8 cellular contexts compared by ENCODE assay signal in the genomic region with DNA sequence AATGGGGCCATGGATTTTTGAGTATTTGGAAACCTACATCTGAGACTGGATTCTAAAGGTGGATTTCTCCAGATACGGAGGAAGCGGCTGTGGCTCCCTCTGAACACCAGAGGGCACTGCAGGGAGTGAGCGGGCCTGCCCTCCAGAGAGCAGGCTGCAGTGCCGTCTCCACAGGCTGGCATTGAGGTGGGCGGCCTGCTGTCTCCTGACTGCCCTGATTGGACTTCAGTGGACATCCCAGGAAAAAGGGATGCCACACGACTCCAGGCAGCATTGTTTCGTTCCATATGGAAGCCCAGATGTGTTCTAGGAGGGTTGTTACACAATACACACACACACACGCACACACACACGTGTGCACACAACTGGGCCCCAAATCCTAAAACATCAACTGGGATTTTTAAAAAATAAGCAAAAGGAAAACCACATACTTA. TPM values are rescaled to one million over a fixed set of nuclear protein-coding genes. Genes with fewer than 3 reads are reported as not detected.
A peak's percentile ranks its signal among the peaks of the same experiment; 100 is the strongest.
DNase-seq lines count a peak whose midpoint lies in the region; ATAC-seq and TF ChIP-seq lines count a peak whose summit lies in the region.

No MANE protein-coding gene starts in this region.

- H3K9me3 Mint-ChIP-seq in activated T-cell treated with anti-CD3 and anti-CD28 coated beads, Interleukin-2, amount 50 U/mL, for 72 hours = no peaks in the 10 kb centered on the region
- H3K9me3 Mint-ChIP-seq in osteocyte (ENCODE audit: unreplicated experiment) = no peaks in the 10 kb centered on the region

- POLR2A ChIA-PET in HEK293 (lab: Yijun Ruan, JAX) = no interaction called here

- no peak overlapping the region for H3K27ac Mint-ChIP-seq in activated T-cell treated with anti-CD3 and anti-CD28 coated beads, Interleukin-2, amount 50 U/mL, for 72 hours
- no peak overlapping the region for H3K27ac Mint-ChIP-seq in osteocyte (ENCODE audit: unreplicated experiment)

- TF ChIP-seq CTCF in HEK293 (tag by site-specific recombination; IDR thresholded peaks at IDR 0.05) = peak; percentile 64; the same call in 1 of the 2 replicates
- peak; percentile 87 for TF ChIP-seq CTCF in osteocyte (IDR thresholded peaks at IDR 0.05)

- no peaks in the 10 kb centered on the region for H3K36me3 Mint-ChIP-seq in activated T-cell treated with anti-CD3 and anti-CD28 coated beads, Interleukin-2, amount 50 U/mL, for 72 hours (ENCODE audit: insufficient read depth in 2 of 2)
- no peaks in the 10 kb centered on the region for H3K36me3 Mint-ChIP-seq in osteocyte (ENCODE audit: unreplicated experiment)

- DNase-seq in CD1c-positive myeloid dendritic cell (ENCODE audit: extremely low spot score) (peak; percentile 50), NOMO-1 treated with DMSO at 0.1 percent for 48 hours (lab: John Stamatoyannopoulos, UW; ENCODE audit: unreplicated experiment) (peak; percentile 38), foreskin melanocyte (peak; percentile 22), osteocyte (ENCODE audit: extremely low spot score, unreplicated experiment) (no peak)
- peak; percentile 53 for DNase-seq in activated T-cell treated with anti-CD3 and anti-CD28 coated beads, Interleukin-2, amount 50 U/mL, for 72 hours

- H3K36me3 ChIP-seq in HEK293 (ENCODE audit: control insufficient read depth in 2 of 2, insufficient read depth in 1 of 2, low read length in 2 of 2) = no peaks in the 10 kb centered on the region

- no peak overlapping the region for H3K4me3 ChIP-seq in HEK293 (ENCODE audit: low read depth, low read length)

- no peaks in the 10 kb centered on the region for H3K4me1 Mint-ChIP-seq in activated T-cell treated with anti-CD3 and anti-CD28 coated beads, Interleukin-2, amount 50 U/mL, for 72 hours (ENCODE audit: low read depth)
- peaks cover 21% of the 10 kb centered on the region for H3K4me1 Mint-ChIP-seq in osteocyte (ENCODE audit: unreplicated experiment)

- no peaks in the 10 kb centered on the region for H3K9me3 ChIP-seq in HEK293 (ENCODE audit: control insufficient read depth, insufficient read depth, low read depth, low read length)

- no peak overlapping the region for H3K27ac ChIP-seq in HEK293 (ENCODE audit: extremely low read depth, low read depth, low read length)

- CTCF ChIA-PET in HEK293 (lab: Yijun Ruan, JAX) = interaction anchor here (0.6 to 3.3 kb wide), 16 partner anchors 8 to 229 kb away, joined by 3 to 13 read pairs (median 4); no protein-coding TSS in a partner anchor

- peak; percentile 66 to 71 for ATAC-seq in activated T-cell treated with anti-CD3 and anti-CD28 coated beads, Interleukin-2, amount 50 U/mL, for 72 hours (replicated peaks in 1 of 2)
- ATAC-seq in HG03039 (IDR thresholded peaks at IDR 0.05; ENCODE audit: unreplicated experiment) = no peak
- no peak for ATAC-seq in HG02884 (IDR thresholded peaks at IDR 0.05; ENCODE audit: unreplicated experiment)

- no peak overlapping the region for H3K4me3 Mint-ChIP-seq in activated T-cell treated with anti-CD3 and anti-CD28 coated beads, Interleukin-2, amount 50 U/mL, for 72 hours
- H3K4me3 Mint-ChIP-seq in osteocyte (ENCODE audit: unreplicated experiment) = no peak overlapping the region

- H3K27me3 Mint-ChIP-seq in activated T-cell treated with anti-CD3 and anti-CD28 coated beads, Interleukin-2, amount 50 U/mL, for 72 hours (ENCODE audit: low read depth) = peaks cover 10% of the 10 kb centered on the region
- H3K27me3 Mint-ChIP-seq in osteocyte (ENCODE audit: unreplicated experiment) = peaks cover 36% of the 10 kb centered on the region

- H3K4me1 ChIP-seq in HEK293 (ENCODE audit: control insufficient read depth, insufficient read depth, low read length) = no peaks in the 10 kb centered on the region

TF ChIP-seq in HEK293, 187 proteins besides CTCF, POLR2A, EP300 and RAD21 (continues in another document):
- TF ChIP-seq ZNF654 (tag by site-specific recombination; IDR thresholded peaks at IDR 0.05; ENCODE audit: low read depth) (peak; percentile 36), ZFHX2 (tag by site-specific recombination; conservative IDR thresholded peaks at IDR 0.05) (0 out of 2 replicates have a peak, but pooled peaks have one; percentile 8), ZNF610 (tag by site-specific recombination; IDR thresholded peaks at IDR 0.05; ENCODE audit: borderline replicate concordance) (no peak), PRDM1 (tag by site-specific recombination; IDR thresholded peaks at IDR 0.05) (no peak), ZBTB17 (tag by site-specific recombination; IDR thresholded peaks at IDR 0.05) (no peak), ZNF585B (tag by site-specific recombination; IDR thresholded peaks at IDR 0.05) (no peak), SP3 (tag by site-specific recombination; IDR thresholded peaks at IDR 0.05) (no peak), ZNF2 (tag by site-specific recombination; IDR thresholded peaks at IDR 0.05) (0 out of 2 replicates have a peak, but pooled peaks have one; percentile 33), GLIS1 (tag by site-specific recombination; IDR thresholded peaks at IDR 0.05) (no peak), ZNF302 (tag by site-specific recombination; IDR thresholded peaks at IDR 0.05; ENCODE audit: low read depth) (no peak), ZNF335 (tag by site-specific recombination; conservative IDR thresholded peaks at IDR 0.05) (peak; percentile 68), ZNF341 (tag by site-specific recombination; IDR thresholded peaks at IDR 0.05; ENCODE audit: low read depth) (no peak), KLF8 (tag by site-specific recombination; IDR thresholded peaks at IDR 0.05) (no peak), ZBTB8A (tag by site-specific recombination; IDR thresholded peaks at IDR 0.05) (no peak), SALL2 (tag by site-specific recombination; IDR thresholded peaks at IDR 0.05; ENCODE audit: borderline replicate concordance) (no peak)
- TF ChIP-seq, protein P1, sequence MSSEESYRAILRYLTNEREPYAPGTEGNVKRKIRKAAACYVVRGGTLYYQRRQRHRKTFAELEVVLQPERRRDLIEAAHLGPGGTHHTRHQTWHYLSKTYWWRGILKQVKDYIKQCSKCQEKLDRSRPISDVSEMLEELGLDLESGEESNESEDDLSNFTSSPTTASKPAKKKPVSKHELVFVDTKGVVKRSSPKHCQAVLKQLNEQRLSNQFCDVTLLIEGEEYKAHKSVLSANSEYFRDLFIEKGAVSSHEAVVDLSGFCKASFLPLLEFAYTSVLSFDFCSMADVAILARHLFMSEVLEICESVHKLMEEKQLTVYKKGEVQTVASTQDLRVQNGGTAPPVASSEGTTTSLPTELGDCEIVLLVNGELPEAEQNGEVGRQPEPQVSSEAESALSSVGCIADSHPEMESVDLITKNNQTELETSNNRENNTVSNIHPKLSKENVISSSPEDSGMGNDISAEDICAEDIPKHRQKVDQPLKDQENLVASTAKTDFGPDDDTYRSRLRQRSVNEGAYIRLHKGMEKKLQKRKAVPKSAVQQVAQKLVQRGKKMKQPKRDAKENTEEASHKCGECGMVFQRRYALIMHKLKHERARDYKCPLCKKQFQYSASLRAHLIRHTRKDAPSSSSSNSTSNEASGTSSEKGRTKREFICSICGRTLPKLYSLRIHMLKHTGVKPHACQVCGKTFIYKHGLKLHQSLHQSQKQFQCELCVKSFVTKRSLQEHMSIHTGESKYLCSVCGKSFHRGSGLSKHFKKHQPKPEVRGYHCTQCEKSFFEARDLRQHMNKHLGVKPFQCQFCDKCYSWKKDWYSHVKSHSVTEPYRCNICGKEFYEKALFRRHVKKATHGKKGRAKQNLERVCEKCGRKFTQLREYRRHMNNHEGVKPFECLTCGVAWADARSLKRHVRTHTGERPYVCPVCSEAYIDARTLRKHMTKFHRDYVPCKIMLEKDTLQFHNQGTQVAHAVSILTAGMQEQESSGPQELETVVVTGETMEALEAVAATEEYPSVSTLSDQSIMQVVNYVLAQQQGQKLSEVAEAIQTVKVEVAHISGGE (tag by site-specific recombination; conservative IDR thresholded peaks at IDR 0.05; ENCODE audit: low read depth) = no peak
- TF ChIP-seq, protein P2, sequence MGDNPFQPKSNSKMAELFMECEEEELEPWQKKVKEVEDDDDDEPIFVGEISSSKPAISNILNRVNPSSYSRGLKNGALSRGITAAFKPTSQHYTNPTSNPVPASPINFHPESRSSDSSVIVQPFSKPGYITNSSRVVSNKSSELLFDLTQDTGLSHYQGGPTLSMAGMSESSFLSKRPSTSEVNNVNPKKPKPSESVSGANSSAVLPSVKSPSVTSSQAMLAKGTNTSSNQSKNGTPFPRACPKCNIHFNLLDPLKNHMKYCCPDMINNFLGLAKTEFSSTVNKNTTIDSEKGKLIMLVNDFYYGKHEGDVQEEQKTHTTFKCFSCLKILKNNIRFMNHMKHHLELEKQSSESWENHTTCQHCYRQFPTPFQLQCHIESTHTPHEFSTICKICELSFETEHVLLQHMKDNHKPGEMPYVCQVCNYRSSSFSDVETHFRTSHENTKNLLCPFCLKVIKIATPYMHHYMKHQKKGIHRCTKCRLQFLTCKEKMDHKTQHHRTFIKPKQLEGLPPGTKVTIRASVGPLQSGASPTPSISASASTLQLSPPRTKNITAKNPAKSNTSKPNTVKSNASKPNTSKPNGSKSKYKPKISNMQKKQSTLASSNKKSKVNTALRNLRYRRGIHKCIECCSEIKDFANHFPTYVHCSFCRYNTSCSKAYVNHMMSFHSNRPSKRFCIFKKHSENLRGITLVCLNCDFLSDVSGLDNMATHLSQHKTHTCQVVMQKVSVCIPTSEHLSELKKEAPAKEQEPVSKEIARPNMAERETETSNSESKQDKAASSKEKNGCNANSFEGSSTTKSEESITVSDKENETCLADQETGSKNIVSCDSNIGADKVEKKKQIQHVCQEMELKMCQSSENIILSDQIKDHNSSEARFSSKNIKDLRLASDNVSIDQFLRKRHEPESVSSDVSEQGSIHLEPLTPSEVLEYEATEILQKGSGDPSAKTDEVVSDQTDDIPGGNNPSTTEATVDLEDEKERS (tag by site-specific recombination; IDR thresholded peaks at IDR 0.05) = no peak
- TF ChIP-seq, protein P3, sequence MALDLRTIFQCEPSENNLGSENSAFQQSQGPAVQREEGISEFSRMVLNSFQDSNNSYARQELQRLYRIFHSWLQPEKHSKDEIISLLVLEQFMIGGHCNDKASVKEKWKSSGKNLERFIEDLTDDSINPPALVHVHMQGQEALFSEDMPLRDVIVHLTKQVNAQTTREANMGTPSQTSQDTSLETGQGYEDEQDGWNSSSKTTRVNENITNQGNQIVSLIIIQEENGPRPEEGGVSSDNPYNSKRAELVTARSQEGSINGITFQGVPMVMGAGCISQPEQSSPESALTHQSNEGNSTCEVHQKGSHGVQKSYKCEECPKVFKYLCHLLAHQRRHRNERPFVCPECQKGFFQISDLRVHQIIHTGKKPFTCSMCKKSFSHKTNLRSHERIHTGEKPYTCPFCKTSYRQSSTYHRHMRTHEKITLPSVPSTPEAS (tag by site-specific recombination; IDR thresholded peaks at IDR 0.05) = peak; percentile 66

RNA-seq across cellular contexts. Expression of a gene that starts 20.9 kb away (rescaled TPM):
- total RNA-seq in activated T-cell treated with anti-CD3 and anti-CD28 coated beads, Interleukin-2, amount 50 U/mL, for 72 hours = not detected
- 0.59 and 0.89 TPM in 2 replicates for total RNA-seq in osteocyte

Comparison
In these comparisons a context has a peak if more than half of its experiments do, and no peak if none do; other contexts are left out.
1. ATAC-seq: peak in activated T-cell treated with anti-CD3 and anti-CD28 coated beads, Interleukin-2, amount 50 U/mL, for 72 hours (2 of 2); none in HG03039 (single experiment) and HG02884 (single experiment).